Comparison of ENCODE assay signal across 1 cellular context in genomic region chr17:18364166-18364565, GRCh38.
TF ChIP-seq lines count a peak whose summit lies in the region.

No MANE protein-coding gene starts in this region.

TF ChIP-seq in A549, 52 proteins besides CTCF, POLR2A, EP300 and RAD21 (continued from another document):
- TF ChIP-seq ELK1 (IDR thresholded peaks at IDR 0.05; ENCODE audit: low read depth, low read length): no peak
- TF ChIP-seq CHD4 (IDR thresholded peaks at IDR 0.05; ENCODE audit: borderline replicate concordance): no peak
- no peak for TF ChIP-seq KDM5A (IDR thresholded peaks at IDR 0.05)
- TF ChIP-seq ESRRA (IDR thresholded peaks at IDR 0.05; ENCODE audit: borderline replicate concordance, low read length): no peak
- no peak for TF ChIP-seq FOSL2 (IDR thresholded peaks at IDR 0.05)
- TF ChIP-seq FOSL2 (CRISPR knock-in tag; IDR thresholded peaks at IDR 0.05): no peak
- no peak for TF ChIP-seq POLR2AphosphoS2 (conservative IDR thresholded peaks at IDR 0.05; ENCODE audit: low read length)
TF ChIP-seq in A549: peak in this region for 0.
